22 cellular contexts compared by ENCODE assay signal in the genomic region with DNA sequence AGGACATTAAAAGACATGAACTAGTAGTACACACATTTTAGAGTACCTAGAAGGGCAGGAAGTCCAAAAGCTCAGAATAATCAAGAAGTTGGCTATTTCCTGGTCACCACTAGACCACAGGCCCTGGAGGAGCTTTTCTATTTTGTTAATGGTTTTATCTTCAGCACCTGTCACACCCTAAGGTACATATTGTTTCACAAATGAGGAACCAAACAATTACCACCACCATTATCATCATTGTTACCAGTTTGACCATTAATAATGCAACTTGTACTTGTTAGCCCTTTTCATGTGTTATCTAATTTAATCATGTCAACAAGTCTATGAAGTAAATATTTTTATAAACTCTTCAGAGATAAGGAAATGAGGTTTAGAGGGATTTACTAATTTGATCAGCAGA.
"Had no signal": no experiment of that assay in that cellular context is flagged by ENCODE, and none has a peak within 500 bp of the region (broad histone marks: within the 10 kb centered on the region; RNA-seq: fewer than 3 reads in every experiment).

No MANE protein-coding gene starts in this region.

- H3K27ac ChIP-seq: coronary artery, heart left ventricle, neutrophil, right atrium auricular region, sigmoid colon, skin epidermis, stomach, thoracic aorta, transverse colon had no signal

- ATAC-seq: esophagus mucosa; heart left ventricle; left colon; left ventricle myocardium superior; naive thymus-derived CD4-positive, alpha-beta T cell had no signal

- H3K36me3 ChIP-seq: thoracic aorta had no signal

- DNase-seq: effector CD4-positive, alpha-beta T cell; heart left ventricle; hippocampal formation; left colon; left ventricle myocardium superior; mesendoderm; naive thymus-derived CD4-positive, alpha-beta T cell; nephron progenitor cell; sigmoid colon; stimulated activated CD4-positive, alpha-beta T cell treated with anti-CD3 and anti-CD28 coated beads, Interleukin-2, amount 100 ng/mL, for 24 hours; stimulated activated naive CD4-positive, alpha-beta T cell; stomach; substantia nigra; transverse colon had no signal

- H3K4me3 Mint-ChIP-seq: naive thymus-derived CD4-positive, alpha-beta T cell; nephron progenitor cell had no signal

- FAIRE-seq: endometrium, frontal cortex had no signal

- H3K27me3 Mint-ChIP-seq: naive thymus-derived CD4-positive, alpha-beta T cell had no signal

- H3K9me3 Mint-ChIP-seq: nephron progenitor cell had no signal

- H3K9me3 ChIP-seq: heart left ventricle, neutrophil, right atrium auricular region, sigmoid colon, stomach, thoracic aorta, transverse colon had no signal

- H3K4me3 ChIP-seq: coronary artery, heart left ventricle, right atrium auricular region, sigmoid colon, skin epidermis, stomach, thoracic aorta, transverse colon had no signal

- H3K27me3 ChIP-seq: heart left ventricle, neutrophil, right atrium auricular region, sigmoid colon, stomach, transverse colon had no signal
